ENCODE assay signal across 1 cellular context in genomic region chrX:71181910-71182799, GRCh38.
TF ChIP-seq lines count a peak whose summit lies in the region.

No MANE protein-coding gene starts in this region.

TF ChIP-seq in HepG2, 621 proteins besides CTCF, POLR2A, EP300 and RAD21 (continued from another document and continues in another):
- TF ChIP-seq MAFG (CRISPR knock-in tag; IDR thresholded peaks at IDR 0.05) (no peak), ZNF615 (CRISPR knock-in tag; IDR thresholded peaks at IDR 0.05; ENCODE audit: borderline replicate concordance) (no peak), SOX6 (IDR thresholded peaks at IDR 0.05) (no peak), SOX6 (CRISPR knock-in tag; IDR thresholded peaks at IDR 0.05) (no peak), GMEB1 (CRISPR knock-in tag; IDR thresholded peaks at IDR 0.05; ENCODE audit: borderline replicate concordance) (no peak), ZNF367 (CRISPR knock-in tag; IDR thresholded peaks at IDR 0.05; ENCODE audit: borderline replicate concordance) (no peak), GATAD1 (CRISPR knock-in tag; IDR thresholded peaks at IDR 0.05) (no peak), ZNF382 (CRISPR knock-in tag; IDR thresholded peaks at IDR 0.05; ENCODE audit: borderline replicate concordance) (no peak), GATAD2A (CRISPR knock-in tag; IDR thresholded peaks at IDR 0.05) (peak; percentile 30), TARDBP (CRISPR knock-in tag; IDR thresholded peaks at IDR 0.05) (peak; percentile 14; the same call in 1 of the 2 replicates), GTF3A (CRISPR knock-in tag; conservative IDR thresholded peaks at IDR 0.05) (no peak), SUZ12 (IDR thresholded peaks at IDR 0.05; ENCODE audit: low read depth, low read length) (no peak), HIC2 (CRISPR knock-in tag; IDR thresholded peaks at IDR 0.05; ENCODE audit: low read depth) (no peak), ZNF275 (CRISPR knock-in tag; IDR thresholded peaks at IDR 0.05; ENCODE audit: borderline replicate concordance) (no peak), ZNF253 (CRISPR knock-in tag; IDR thresholded peaks at IDR 0.05; ENCODE audit: borderline replicate concordance) (no peak), GABPA (IDR thresholded peaks at IDR 0.05; ENCODE audit: low read depth, low read length) (peak; percentile 56), GABPA (CRISPR knock-in tag; IDR thresholded peaks at IDR 0.05; ENCODE audit: low read depth) (peak; percentile 92), ZMYM2 (CRISPR knock-in tag; IDR thresholded peaks at IDR 0.05) (no peak), TOPORS (CRISPR knock-in tag; IDR thresholded peaks at IDR 0.05) (no peak), SPEN (CRISPR knock-in tag; IDR thresholded peaks at IDR 0.05; ENCODE audit: low read depth) (no peak; the same call in 1 of the 2 replicates), CCDC6 (CRISPR knock-in tag; IDR thresholded peaks at IDR 0.05) (no peak; the same call in 1 of the 2 replicates), ZNF790 (CRISPR knock-in tag; IDR thresholded peaks at IDR 0.05; ENCODE audit: borderline replicate concordance) (no peak; the same call in 1 of the 2 replicates), RXRA (CRISPR knock-in tag; IDR thresholded peaks at IDR 0.05) (no peak), TRIM22 (IDR thresholded peaks at IDR 0.05) (no peak), NCOR1 (IDR thresholded peaks at IDR 0.05; ENCODE audit: borderline replicate concordance, low read length) (peak; percentile 42; the same call in 1 of the 2 replicates), FOXJ3 (CRISPR knock-in tag; IDR thresholded peaks at IDR 0.05; ENCODE audit: borderline replicate concordance) (no peak; the same call in 1 of the 2 replicates), ZNF232 (CRISPR knock-in tag; IDR thresholded peaks at IDR 0.05; ENCODE audit: borderline replicate concordance) (no peak), ZNF562 (CRISPR knock-in tag; IDR thresholded peaks at IDR 0.05; ENCODE audit: borderline replicate concordance) (no peak), HOXA3 (CRISPR knock-in tag; IDR thresholded peaks at IDR 0.05) (peak; percentile 45), ZNF746 (CRISPR knock-in tag; IDR thresholded peaks at IDR 0.05) (0 out of 2 replicates have a peak, but pooled peaks have one; percentile 7), DNMT3B (CRISPR knock-in tag; conservative IDR thresholded peaks at IDR 0.05) (no peak), RBFOX2 (IDR thresholded peaks at IDR 0.05; ENCODE audit: low read depth, low read length) (no peak), MATR3 (CRISPR knock-in tag; IDR thresholded peaks at IDR 0.05) (no peak), ZFP36L2 (CRISPR knock-in tag; IDR thresholded peaks at IDR 0.05) (no peak), NCOA1 (CRISPR knock-in tag; IDR thresholded peaks at IDR 0.05) (no peak), MTA3 (CRISPR knock-in tag; IDR thresholded peaks at IDR 0.05) (no peak), FOXM1 (CRISPR knock-in tag; IDR thresholded peaks at IDR 0.05) (no peak), KMT2A (CRISPR knock-in tag; IDR thresholded peaks at IDR 0.05) (no peak; the same call in 1 of the 2 replicates), MXI1 (IDR thresholded peaks at IDR 0.05; ENCODE audit: borderline replicate concordance, low read depth, low read length) (peak; percentile 80; the same call in 1 of the 3 replicates), ZNF276 (CRISPR knock-in tag; IDR thresholded peaks at IDR 0.05; ENCODE audit: low read depth) (no peak), PHF8 (CRISPR knock-in tag; IDR thresholded peaks at IDR 0.05) (no peak; the same call in 1 of the 2 replicates), ZNF576 (CRISPR knock-in tag; IDR thresholded peaks at IDR 0.05) (no peak), NKX3-1 (CRISPR knock-in tag; IDR thresholded peaks at IDR 0.05) (no peak), ZNF629 (CRISPR knock-in tag; conservative IDR thresholded peaks at IDR 0.05) (no peak)
- TF ChIP-seq, protein P1, sequence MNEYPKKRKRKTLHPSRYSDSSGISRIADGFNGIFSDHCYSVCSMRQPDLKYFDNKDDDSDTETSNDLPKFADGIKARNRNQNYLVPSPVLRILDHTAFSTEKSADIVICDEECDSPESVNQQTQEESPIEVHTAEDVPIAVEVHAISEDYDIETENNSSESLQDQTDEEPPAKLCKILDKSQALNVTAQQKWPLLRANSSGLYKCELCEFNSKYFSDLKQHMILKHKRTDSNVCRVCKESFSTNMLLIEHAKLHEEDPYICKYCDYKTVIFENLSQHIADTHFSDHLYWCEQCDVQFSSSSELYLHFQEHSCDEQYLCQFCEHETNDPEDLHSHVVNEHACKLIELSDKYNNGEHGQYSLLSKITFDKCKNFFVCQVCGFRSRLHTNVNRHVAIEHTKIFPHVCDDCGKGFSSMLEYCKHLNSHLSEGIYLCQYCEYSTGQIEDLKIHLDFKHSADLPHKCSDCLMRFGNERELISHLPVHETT (CRISPR knock-in tag; conservative IDR thresholded peaks at IDR 0.05) = no peak
- TF ChIP-seq, protein P2, sequence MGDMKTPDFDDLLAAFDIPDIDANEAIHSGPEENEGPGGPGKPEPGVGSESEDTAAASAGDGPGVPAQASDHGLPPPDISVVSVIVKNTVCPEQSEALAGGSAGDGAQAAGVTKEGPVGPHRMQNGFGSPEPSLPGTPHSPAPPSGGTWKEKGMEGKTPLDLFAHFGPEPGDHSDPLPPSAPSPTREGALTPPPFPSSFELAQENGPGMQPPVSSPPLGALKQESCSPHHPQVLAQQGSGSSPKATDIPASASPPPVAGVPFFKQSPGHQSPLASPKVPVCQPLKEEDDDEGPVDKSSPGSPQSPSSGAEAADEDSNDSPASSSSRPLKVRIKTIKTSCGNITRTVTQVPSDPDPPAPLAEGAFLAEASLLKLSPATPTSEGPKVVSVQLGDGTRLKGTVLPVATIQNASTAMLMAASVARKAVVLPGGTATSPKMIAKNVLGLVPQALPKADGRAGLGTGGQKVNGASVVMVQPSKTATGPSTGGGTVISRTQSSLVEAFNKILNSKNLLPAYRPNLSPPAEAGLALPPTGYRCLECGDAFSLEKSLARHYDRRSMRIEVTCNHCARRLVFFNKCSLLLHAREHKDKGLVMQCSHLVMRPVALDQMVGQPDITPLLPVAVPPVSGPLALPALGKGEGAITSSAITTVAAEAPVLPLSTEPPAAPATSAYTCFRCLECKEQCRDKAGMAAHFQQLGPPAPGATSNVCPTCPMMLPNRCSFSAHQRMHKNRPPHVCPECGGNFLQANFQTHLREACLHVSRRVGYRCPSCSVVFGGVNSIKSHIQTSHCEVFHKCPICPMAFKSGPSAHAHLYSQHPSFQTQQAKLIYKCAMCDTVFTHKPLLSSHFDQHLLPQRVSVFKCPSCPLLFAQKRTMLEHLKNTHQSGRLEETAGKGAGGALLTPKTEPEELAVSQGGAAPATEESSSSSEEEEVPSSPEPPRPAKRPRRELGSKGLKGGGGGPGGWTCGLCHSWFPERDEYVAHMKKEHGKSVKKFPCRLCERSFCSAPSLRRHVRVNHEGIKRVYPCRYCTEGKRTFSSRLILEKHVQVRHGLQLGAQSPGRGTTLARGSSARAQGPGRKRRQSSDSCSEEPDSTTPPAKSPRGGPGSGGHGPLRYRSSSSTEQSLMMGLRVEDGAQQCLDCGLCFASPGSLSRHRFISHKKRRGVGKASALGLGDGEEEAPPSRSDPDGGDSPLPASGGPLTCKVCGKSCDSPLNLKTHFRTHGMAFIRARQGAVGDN (CRISPR knock-in tag; IDR thresholded peaks at IDR 0.05) = peak; percentile 81
- TF ChIP-seq, protein P3, sequence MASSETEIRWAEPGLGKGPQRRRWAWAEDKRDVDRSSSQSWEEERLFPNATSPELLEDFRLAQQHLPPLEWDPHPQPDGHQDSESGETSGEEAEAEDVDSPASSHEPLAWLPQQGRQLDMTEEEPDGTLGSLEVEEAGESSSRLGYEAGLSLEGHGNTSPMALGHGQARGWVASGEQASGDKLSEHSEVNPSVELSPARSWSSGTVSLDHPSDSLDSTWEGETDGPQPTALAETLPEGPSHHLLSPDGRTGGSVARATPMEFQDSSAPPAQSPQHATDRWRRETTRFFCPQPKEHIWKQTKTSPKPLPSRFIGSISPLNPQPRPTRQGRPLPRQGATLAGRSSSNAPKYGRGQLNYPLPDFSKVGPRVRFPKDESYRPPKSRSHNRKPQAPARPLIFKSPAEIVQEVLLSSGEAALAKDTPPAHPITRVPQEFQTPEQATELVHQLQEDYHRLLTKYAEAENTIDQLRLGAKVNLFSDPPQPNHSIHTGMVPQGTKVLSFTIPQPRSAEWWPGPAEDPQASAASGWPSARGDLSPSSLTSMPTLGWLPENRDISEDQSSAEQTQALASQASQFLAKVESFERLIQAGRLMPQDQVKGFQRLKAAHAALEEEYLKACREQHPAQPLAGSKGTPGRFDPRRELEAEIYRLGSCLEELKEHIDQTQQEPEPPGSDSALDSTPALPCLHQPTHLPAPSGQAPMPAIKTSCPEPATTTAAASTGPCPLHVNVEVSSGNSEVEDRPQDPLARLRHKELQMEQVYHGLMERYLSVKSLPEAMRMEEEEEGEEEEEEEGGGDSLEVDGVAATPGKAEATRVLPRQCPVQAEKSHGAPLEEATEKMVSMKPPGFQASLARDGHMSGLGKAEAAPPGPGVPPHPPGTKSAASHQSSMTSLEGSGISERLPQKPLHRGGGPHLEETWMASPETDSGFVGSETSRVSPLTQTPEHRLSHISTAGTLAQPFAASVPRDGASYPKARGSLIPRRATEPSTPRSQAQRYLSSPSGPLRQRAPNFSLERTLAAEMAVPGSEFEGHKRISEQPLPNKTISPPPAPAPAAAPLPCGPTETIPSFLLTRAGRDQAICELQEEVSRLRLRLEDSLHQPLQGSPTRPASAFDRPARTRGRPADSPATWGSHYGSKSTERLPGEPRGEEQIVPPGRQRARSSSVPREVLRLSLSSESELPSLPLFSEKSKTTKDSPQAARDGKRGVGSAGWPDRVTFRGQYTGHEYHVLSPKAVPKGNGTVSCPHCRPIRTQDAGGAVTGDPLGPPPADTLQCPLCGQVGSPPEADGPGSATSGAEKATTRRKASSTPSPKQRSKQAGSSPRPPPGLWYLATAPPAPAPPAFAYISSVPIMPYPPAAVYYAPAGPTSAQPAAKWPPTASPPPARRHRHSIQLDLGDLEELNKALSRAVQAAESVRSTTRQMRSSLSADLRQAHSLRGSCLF (CRISPR knock-in tag; IDR thresholded peaks at IDR 0.05; ENCODE audit: borderline replicate concordance) = no peak
